2 cellular contexts compared by ENCODE assay signal in the genomic region with DNA sequence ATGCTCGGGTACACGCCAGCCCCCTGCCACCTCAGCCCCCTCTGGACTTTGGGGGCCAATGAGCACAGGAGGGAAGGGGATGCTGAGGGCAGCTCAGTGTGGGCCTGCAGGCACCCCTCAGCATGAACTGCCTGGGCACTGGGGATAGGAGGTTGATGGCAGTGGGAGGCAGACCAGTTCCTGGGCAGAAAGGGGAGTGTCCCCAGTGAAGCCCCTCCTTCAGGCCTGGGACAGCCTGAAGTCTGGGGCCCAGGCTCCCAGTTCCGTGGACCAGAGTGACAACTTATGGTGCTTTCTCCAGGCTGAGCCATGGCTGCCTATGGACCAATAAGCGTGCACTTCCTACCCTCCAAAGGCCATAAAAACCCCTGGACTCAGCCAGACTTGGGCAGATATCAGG.
TF ChIP-seq lines count a peak whose summit lies in the region.

No MANE protein-coding gene starts in this region.

TF ChIP-seq in HepG2, 621 proteins besides CTCF, POLR2A, EP300 and RAD21 (continues in another document):
- no peak for TF ChIP-seq ZNF563 (CRISPR knock-in tag; IDR thresholded peaks at IDR 0.05)
- TF ChIP-seq, protein P1, sequence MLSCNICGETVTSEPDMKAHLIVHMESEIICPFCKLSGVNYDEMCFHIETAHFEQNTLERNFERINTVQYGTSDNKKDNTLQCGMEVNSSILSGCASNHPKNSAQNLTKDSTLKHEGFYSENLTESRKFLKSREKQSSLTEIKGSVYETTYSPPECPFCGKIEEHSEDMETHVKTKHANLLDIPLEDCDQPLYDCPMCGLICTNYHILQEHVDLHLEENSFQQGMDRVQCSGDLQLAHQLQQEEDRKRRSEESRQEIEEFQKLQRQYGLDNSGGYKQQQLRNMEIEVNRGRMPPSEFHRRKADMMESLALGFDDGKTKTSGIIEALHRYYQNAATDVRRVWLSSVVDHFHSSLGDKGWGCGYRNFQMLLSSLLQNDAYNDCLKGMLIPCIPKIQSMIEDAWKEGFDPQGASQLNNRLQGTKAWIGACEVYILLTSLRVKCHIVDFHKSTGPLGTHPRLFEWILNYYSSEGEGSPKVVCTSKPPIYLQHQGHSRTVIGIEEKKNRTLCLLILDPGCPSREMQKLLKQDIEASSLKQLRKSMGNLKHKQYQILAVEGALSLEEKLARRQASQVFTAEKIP (CRISPR knock-in tag; IDR thresholded peaks at IDR 0.05; ENCODE audit: borderline replicate concordance) = no peak
- TF ChIP-seq, protein P2, sequence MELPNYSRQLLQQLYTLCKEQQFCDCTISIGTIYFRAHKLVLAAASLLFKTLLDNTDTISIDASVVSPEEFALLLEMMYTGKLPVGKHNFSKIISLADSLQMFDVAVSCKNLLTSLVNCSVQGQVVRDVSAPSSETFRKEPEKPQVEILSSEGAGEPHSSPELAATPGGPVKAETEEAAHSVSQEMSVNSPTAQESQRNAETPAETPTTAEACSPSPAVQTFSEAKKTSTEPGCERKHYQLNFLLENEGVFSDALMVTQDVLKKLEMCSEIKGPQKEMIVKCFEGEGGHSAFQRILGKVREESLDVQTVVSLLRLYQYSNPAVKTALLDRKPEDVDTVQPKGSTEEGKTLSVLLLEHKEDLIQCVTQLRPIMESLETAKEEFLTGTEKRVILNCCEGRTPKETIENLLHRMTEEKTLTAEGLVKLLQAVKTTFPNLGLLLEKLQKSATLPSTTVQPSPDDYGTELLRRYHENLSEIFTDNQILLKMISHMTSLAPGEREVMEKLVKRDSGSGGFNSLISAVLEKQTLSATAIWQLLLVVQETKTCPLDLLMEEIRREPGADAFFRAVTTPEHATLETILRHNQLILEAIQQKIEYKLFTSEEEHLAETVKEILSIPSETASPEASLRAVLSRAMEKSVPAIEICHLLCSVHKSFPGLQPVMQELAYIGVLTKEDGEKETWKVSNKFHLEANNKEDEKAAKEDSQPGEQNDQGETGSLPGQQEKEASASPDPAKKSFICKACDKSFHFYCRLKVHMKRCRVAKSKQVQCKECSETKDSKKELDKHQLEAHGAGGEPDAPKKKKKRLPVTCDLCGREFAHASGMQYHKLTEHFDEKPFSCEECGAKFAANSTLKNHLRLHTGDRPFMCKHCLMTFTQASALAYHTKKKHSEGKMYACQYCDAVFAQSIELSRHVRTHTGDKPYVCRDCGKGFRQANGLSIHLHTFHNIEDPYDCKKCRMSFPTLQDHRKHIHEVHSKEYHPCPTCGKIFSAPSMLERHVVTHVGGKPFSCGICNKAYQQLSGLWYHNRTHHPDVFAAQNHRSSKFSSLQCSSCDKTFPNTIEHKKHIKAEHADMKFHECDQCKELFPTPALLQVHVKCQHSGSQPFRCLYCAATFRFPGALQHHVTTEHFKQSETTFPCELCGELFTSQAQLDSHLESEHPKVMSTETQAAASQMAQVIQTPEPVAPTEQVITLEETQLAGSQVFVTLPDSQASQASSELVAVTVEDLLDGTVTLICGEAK (IDR thresholded peaks at IDR 0.05) = no peak
- TF ChIP-seq, protein P2 (CRISPR knock-in tag; IDR thresholded peaks at IDR 0.05) = no peak
- TF ChIP-seq, protein P3, sequence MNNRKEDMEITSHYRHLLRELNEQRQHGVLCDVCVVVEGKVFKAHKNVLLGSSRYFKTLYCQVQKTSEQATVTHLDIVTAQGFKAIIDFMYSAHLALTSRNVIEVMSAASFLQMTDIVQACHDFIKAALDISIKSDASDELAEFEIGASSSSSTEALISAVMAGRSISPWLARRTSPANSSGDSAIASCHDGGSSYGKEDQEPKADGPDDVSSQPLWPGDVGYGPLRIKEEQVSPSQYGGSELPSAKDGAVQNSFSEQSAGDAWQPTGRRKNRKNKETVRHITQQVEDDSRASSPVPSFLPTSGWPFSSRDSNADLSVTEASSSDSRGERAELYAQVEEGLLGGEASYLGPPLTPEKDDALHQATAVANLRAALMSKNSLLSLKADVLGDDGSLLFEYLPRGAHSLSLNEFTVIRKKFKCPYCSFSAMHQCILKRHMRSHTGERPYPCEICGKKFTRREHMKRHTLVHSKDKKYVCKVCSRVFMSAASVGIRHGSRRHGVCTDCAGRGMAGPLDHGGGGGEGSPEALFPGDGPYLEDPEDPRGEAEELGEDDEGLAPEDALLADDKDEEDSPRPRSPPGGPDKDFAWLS (CRISPR knock-in tag; IDR thresholded peaks at IDR 0.05; ENCODE audit: borderline replicate concordance) = no peak
- no peak for TF ChIP-seq ZNF432 (CRISPR knock-in tag; IDR thresholded peaks at IDR 0.05; ENCODE audit: borderline replicate concordance)
- no peak for TF ChIP-seq ZNF569 (CRISPR knock-in tag; IDR thresholded peaks at IDR 0.05; ENCODE audit: borderline replicate concordance)
- TF ChIP-seq BHLHE40 (IDR thresholded peaks at IDR 0.05; ENCODE audit: low read length) = no peak
- TF ChIP-seq HNRNPK (IDR thresholded peaks at IDR 0.05; ENCODE audit: low read depth, low read length, poor library complexity, severe bottlenecking) = no peak

TF ChIP-seq in H1, 55 proteins besides CTCF, POLR2A, EP300 and RAD21:
- TF ChIP-seq RBBP5 (IDR thresholded peaks at IDR 0.05; ENCODE audit: borderline replicate concordance, low read depth, low read length) (no peak), MAFK (IDR thresholded peaks at IDR 0.05; ENCODE audit: low read depth, low read length) (no peak), KDM4A (IDR thresholded peaks at IDR 0.05; ENCODE audit: low read depth, low read length, severe bottlenecking) (no peak)
